ENCODE assay signal across 40 cellular contexts in the genomic region with DNA sequence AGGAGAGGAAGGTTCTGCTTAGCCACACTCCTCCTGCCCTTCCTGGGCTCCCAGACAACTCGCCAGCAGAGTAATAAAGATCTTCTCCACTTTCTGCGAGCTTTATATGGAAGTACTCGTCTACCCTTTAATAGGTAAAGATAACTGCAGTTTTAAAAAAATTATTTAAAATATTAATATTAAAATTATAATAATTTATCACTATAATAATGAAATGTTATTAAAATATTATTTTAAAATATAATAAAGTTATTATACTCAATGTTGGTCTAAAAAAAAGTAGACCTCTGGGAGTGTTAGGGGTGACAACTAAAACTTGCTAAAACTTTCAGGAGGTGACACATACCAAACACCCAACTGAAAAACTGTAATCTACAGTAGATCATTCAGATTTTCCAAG.
"Had no signal": no experiment of that assay in that cellular context is flagged by ENCODE, and none has a peak within 500 bp of the region (broad histone marks: within the 10 kb centered on the region; RNA-seq: fewer than 3 reads in every experiment).

No MANE protein-coding gene starts in this region.

- H3K4me1 Mint-ChIP-seq: activated naive CD4-positive, alpha-beta T cell treated with anti-CD3 and anti-CD28 coated beads, Interleukin-2, amount 10 ng/mL, durations not matched to agents 7 days and 5 days; activated naive CD4-positive, alpha-beta T cell treated with anti-CD3 and anti-CD28 coated beads, Interleukin-2, amount 50 U/mL, for 24 hours; activated naive CD8-positive, alpha-beta T cell treated with anti-CD3 and anti-CD28 coated beads for 36 hours; activated naive CD8-positive, alpha-beta T cell treated with anti-CD3 and anti-CD28 coated beads, Interleukin-2, amount 10 ng/mL, durations not matched to agents 7 days and 5 days; activated naive CD8-positive, alpha-beta T cell treated with anti-CD3 and anti-CD28 coated beads, Interleukin-2, amount 50 U/mL, for 24 hours; activated T-helper 17 cell treated with anti-CD3 and anti-CD28 coated beads, Interleukin-2, amount 50 U/mL, for 72 hours; central memory CD8-positive, alpha-beta T cell had no signal

- H3K27me3 Mint-ChIP-seq: activated naive CD8-positive, alpha-beta T cell treated with anti-CD3 and anti-CD28 coated beads, Interleukin-2, amount 50 U/mL, for 24 hours; brain had no signal

- H3K27me3 ChIP-seq: adrenal gland, ascending aorta, body of pancreas, brain microvascular endothelial cell, breast epithelium, cardiac muscle cell had no signal

- H3K4me1 ChIP-seq: adrenal gland, ascending aorta, body of pancreas, breast epithelium had no signal

- H3K9me3 ChIP-seq: adrenal gland, ascending aorta, body of pancreas, breast epithelium had no signal

- H3K27ac Mint-ChIP-seq: activated naive CD4-positive, alpha-beta T cell treated with anti-CD3 and anti-CD28 coated beads for 36 hours; activated naive CD4-positive, alpha-beta T cell treated with anti-CD3 and anti-CD28 coated beads, Interleukin-2, amount 10 ng/mL, durations not matched to agents 7 days and 5 days; activated naive CD4-positive, alpha-beta T cell treated with anti-CD3 and anti-CD28 coated beads, Interleukin-2, amount 50 U/mL, for 24 hours; activated naive CD4-positive, alpha-beta T cell treated with anti-CD3 and anti-CD28 coated beads, Interleukin-2, amount 50 U/mL, for 72 hours; activated naive CD8-positive, alpha-beta T cell; activated naive CD8-positive, alpha-beta T cell treated with anti-CD3 and anti-CD28 coated beads for 36 hours; activated naive CD8-positive, alpha-beta T cell treated with anti-CD3 and anti-CD28 coated beads, Interleukin-2, amount 10 ng/mL, durations not matched to agents 7 days and 5 days; activated naive CD8-positive, alpha-beta T cell treated with anti-CD3 and anti-CD28 coated beads, Interleukin-2, amount 50 U/mL, for 24 hours; activated T-cell treated with anti-CD3 and anti-CD28 coated beads, Interleukin-2, amount 50 U/mL, for 24 hours; activated T-cell treated with anti-CD3 and anti-CD28 coated beads, Interleukin-2, amount 50 U/mL, for 72 hours; activated T-helper 1 cell treated with anti-CD3 and anti-CD28 coated beads, Interleukin-12 subunit alpha, Interleukin-12 subunit beta, Interleukin-2, Interleukin-4 antibody, amounts not matched to agents 30 ng/mL and 10 ng/mL and 1 ng/mL, durations not matched to agents 14 hours and 24 hours and 36 hours; activated T-helper 17 cell treated with anti-CD3 and anti-CD28 coated beads, Interleukin-2, amount 50 U/mL, for 72 hours; activated T-helper 2 cell treated with anti-CD3 and anti-CD28 coated beads, Interferon-gamma antibody, Interleukin-2, Interleukin-4, amounts not matched to agents 10 μg/mL and 5 μg/mL and 100 μg/mL, durations not matched to agents 14 hours and 24 hours and 36 hours had no signal

- H3K36me3 Mint-ChIP-seq: activated naive CD4-positive, alpha-beta T cell treated with anti-CD3 and anti-CD28 coated beads, Interleukin-2, amount 10 ng/mL, durations not matched to agents 7 days and 5 days; activated naive CD4-positive, alpha-beta T cell treated with anti-CD3 and anti-CD28 coated beads, Interleukin-2, amount 50 U/mL, for 24 hours; activated naive CD4-positive, alpha-beta T cell treated with anti-CD3 and anti-CD28 coated beads, Interleukin-2, amount 50 U/mL, for 72 hours; activated naive CD8-positive, alpha-beta T cell; activated naive CD8-positive, alpha-beta T cell treated with anti-CD3 and anti-CD28 coated beads for 36 hours; activated naive CD8-positive, alpha-beta T cell treated with anti-CD3 and anti-CD28 coated beads, Interleukin-2, amount 10 ng/mL, durations not matched to agents 7 days and 5 days; brain had no signal

- ATAC-seq: activated naive CD4-positive, alpha-beta T cell treated with anti-CD3 and anti-CD28 coated beads, Interleukin-2, amount 50 U/mL, for 72 hours; activated naive CD8-positive, alpha-beta T cell treated with anti-CD3 and anti-CD28 coated beads, Interleukin-2, amount 50 U/mL, for 24 hours; activated T-cell treated with anti-CD3 and anti-CD28 coated beads, Interleukin-2, amount 50 U/mL, for 4 hours; activated T-cell treated with anti-CD3 and anti-CD28 coated beads, Interleukin-2, amount 50 U/mL, for 72 hours; activated T-helper 17 cell treated with anti-CD3 and anti-CD28 coated beads, Interleukin-2, amount 50 U/mL, for 72 hours; body of pancreas had no signal

- H3K36me3 ChIP-seq: adrenal gland, ascending aorta, brain microvascular endothelial cell, breast epithelium, cardiac muscle cell had no signal

- H3K27ac ChIP-seq: adrenal gland, ascending aorta, body of pancreas, brain microvascular endothelial cell, breast epithelium, cardiac muscle cell had no signal

- FAIRE-seq: astrocyte, bronchial epithelial cell had no signal

- H3K4me3 Mint-ChIP-seq: activated naive CD4-positive, alpha-beta T cell treated with anti-CD3 and anti-CD28 coated beads for 36 hours; activated naive CD4-positive, alpha-beta T cell treated with anti-CD3 and anti-CD28 coated beads, Interleukin-2, amount 10 ng/mL, durations not matched to agents 7 days and 5 days; activated naive CD4-positive, alpha-beta T cell treated with anti-CD3 and anti-CD28 coated beads, Interleukin-2, amount 50 U/mL, for 24 hours; activated naive CD8-positive, alpha-beta T cell; activated naive CD8-positive, alpha-beta T cell treated with anti-CD3 and anti-CD28 coated beads for 36 hours; activated naive CD8-positive, alpha-beta T cell treated with anti-CD3 and anti-CD28 coated beads, Interleukin-2, amount 10 ng/mL, durations not matched to agents 7 days and 5 days; activated naive CD8-positive, alpha-beta T cell treated with anti-CD3 and anti-CD28 coated beads, Interleukin-2, amount 50 U/mL, for 24 hours; activated T-cell treated with anti-CD3 and anti-CD28 coated beads, Interleukin-2, amount 50 U/mL, for 24 hours; activated T-cell treated with anti-CD3 and anti-CD28 coated beads, Interleukin-2, amount 50 U/mL, for 4 hours; activated T-cell treated with anti-CD3 and anti-CD28 coated beads, Interleukin-2, amount 50 U/mL, for 72 hours; activated T-helper 1 cell treated with anti-CD3 and anti-CD28 coated beads, Interleukin-12 subunit alpha, Interleukin-12 subunit beta, Interleukin-2, Interleukin-4 antibody, amounts not matched to agents 30 ng/mL and 10 ng/mL and 1 ng/mL, durations not matched to agents 14 hours and 24 hours and 36 hours; activated T-helper 17 cell treated with anti-CD3 and anti-CD28 coated beads, Interleukin-2, amount 50 U/mL, for 72 hours; brain; central memory CD8-positive, alpha-beta T cell had no signal

- H3K4me3 ChIP-seq: adrenal gland, ascending aorta, body of pancreas, breast epithelium, cardiac muscle cell had no signal

- H3K9me3 Mint-ChIP-seq: activated naive CD4-positive, alpha-beta T cell treated with anti-CD3 and anti-CD28 coated beads for 36 hours; activated naive CD4-positive, alpha-beta T cell treated with anti-CD3 and anti-CD28 coated beads, Interleukin-2, amount 10 ng/mL, durations not matched to agents 7 days and 5 days; activated naive CD4-positive, alpha-beta T cell treated with anti-CD3 and anti-CD28 coated beads, Interleukin-2, amount 50 U/mL, for 24 hours; activated naive CD4-positive, alpha-beta T cell treated with anti-CD3 and anti-CD28 coated beads, Interleukin-2, amount 50 U/mL, for 72 hours; activated naive CD8-positive, alpha-beta T cell treated with anti-CD3 and anti-CD28 coated beads for 36 hours; activated naive CD8-positive, alpha-beta T cell treated with anti-CD3 and anti-CD28 coated beads, Interleukin-2, amount 10 ng/mL, durations not matched to agents 7 days and 5 days; activated naive CD8-positive, alpha-beta T cell treated with anti-CD3 and anti-CD28 coated beads, Interleukin-2, amount 50 U/mL, for 24 hours; activated T-cell treated with anti-CD3 and anti-CD28 coated beads, Interleukin-2, amount 50 U/mL, for 24 hours; activated T-cell treated with anti-CD3 and anti-CD28 coated beads, Interleukin-2, amount 50 U/mL, for 4 hours; activated T-cell treated with anti-CD3 and anti-CD28 coated beads, Interleukin-2, amount 50 U/mL, for 72 hours; activated T-helper 1 cell treated with anti-CD3 and anti-CD28 coated beads, Interleukin-12 subunit alpha, Interleukin-12 subunit beta, Interleukin-2, Interleukin-4 antibody, amounts not matched to agents 30 ng/mL and 10 ng/mL and 1 ng/mL, durations not matched to agents 14 hours and 24 hours and 36 hours; activated T-helper 17 cell treated with anti-CD3 and anti-CD28 coated beads, Interleukin-2, amount 50 U/mL, for 72 hours; activated T-helper 2 cell treated with anti-CD3 and anti-CD28 coated beads, Interferon-gamma antibody, Interleukin-2, Interleukin-4, amounts not matched to agents 10 μg/mL and 5 μg/mL and 100 μg/mL, durations not matched to agents 14 hours and 24 hours and 36 hours; central memory CD8-positive, alpha-beta T cell had no signal

- DNase-seq: activated effector memory CD4-positive, alpha-beta T cell treated with anti-CD3 and anti-CD28 coated beads, Interleukin-2, amount 50 U/mL, for 16 hours; activated effector memory CD4-positive, alpha-beta T cell treated with Interleukin-2 at 50 U/mL for 16 hours; activated gamma-delta T cell; activated gamma-delta T cell treated with Interleukin-2 at 50 U/mL for 16 hours; activated naive CD4-positive, alpha-beta T cell; activated naive CD4-positive, alpha-beta T cell treated with anti-CD3 and anti-CD28 coated beads for 36 hours; activated naive CD4-positive, alpha-beta T cell treated with anti-CD3 and anti-CD28 coated beads, Interleukin-2, amount 10 ng/mL, durations not matched to agents 7 days and 5 days; activated naive CD4-positive, alpha-beta T cell treated with anti-CD3 and anti-CD28 coated beads, Interleukin-2, amount 50 U/mL, for 16 hours; activated naive CD4-positive, alpha-beta T cell treated with Interleukin-2 at 50 U/mL for 16 hours; activated naive CD8-positive, alpha-beta T cell treated with anti-CD3 and anti-CD28 coated beads for 36 hours; activated naive CD8-positive, alpha-beta T cell treated with anti-CD3 and anti-CD28 coated beads, Interleukin-2, amount 10 ng/mL, durations not matched to agents 7 days and 5 days; activated naive CD8-positive, alpha-beta T cell treated with anti-CD3 and anti-CD28 coated beads, Interleukin-2, amount 50 U/mL, for 24 hours; activated T-cell treated with anti-CD3 and anti-CD28 coated beads, Interleukin-2, amount 50 U/mL, for 1 hour; activated T-cell treated with anti-CD3 and anti-CD28 coated beads, Interleukin-2, amount 50 U/mL, for 24 hours; activated T-cell treated with anti-CD3 and anti-CD28 coated beads, Interleukin-2, amount 50 U/mL, for 4 hours; activated T-cell treated with anti-CD3 and anti-CD28 coated beads, Interleukin-2, amount 50 U/mL, for 48 hours; activated T-cell treated with anti-CD3 and anti-CD28 coated beads, Interleukin-2, amount 50 U/mL, for 72 hours; adrenal gland; amniotic stem cell; amygdala; anterior cingulate cortex; aorta; body of pancreas; brain microvascular endothelial cell; caudate nucleus; central memory CD4-positive, alpha-beta T cell; cerebellar nuclear complex had no signal
